ENCODE assay signal across 7 cellular contexts in the genomic region with DNA sequence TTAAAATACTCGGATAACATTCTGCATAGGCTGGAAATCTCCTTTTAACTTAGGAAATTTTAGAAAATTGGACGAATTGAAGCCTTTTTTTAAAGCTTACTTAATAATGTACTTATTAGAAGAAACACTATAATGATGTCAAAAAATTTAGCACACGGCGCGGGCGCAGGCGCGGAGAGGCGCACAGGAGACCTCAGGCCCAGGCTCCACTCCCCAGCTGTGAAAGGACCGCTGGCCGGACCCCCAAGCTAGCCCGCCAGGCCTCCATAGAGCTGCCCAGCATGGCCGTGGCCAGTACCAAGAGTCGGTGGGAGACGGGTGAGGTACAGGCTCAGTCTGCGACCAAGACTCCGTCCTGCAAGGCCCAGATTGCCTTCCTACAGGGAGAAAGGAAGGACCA.
DNase-seq lines count a peak whose midpoint lies in the region; ATAC-seq and TF ChIP-seq lines count a peak whose summit lies in the region.
"Not testable (repeated sequence)": the region's sequence is repeated elsewhere in the genome, so short reads cannot be mapped to it uniquely, and the experiment has no call there.

No MANE protein-coding gene starts in this region.

- ATAC-seq in activated T-cell treated with anti-CD3 and anti-CD28 coated beads, Interleukin-2, amount 50 U/mL, for 4 hours; activated naive CD8-positive, alpha-beta T cell treated with anti-CD3 and anti-CD28 coated beads, Interleukin-2, amount 10 ng/mL, durations not matched to agents 7 days and 5 days (ENCODE audit: low read depth): not testable (repeated sequence)

- not testable (repeated sequence) for H3K79me2 ChIP-seq in Karpas-422 (ENCODE audit: low read length)

- CTCF ChIA-PET in CD4-positive, alpha-beta memory T cell (lab: Charles Lee; ENCODE audit: partially characterized antibody), result interaction anchor here (1.1 to 1.9 kb wide), 4 partner anchors 12 to 22 kb away, joined by 4 to 7 read pairs (median 5); no protein-coding TSS in a partner anchor

- not testable (repeated sequence) for H3K9ac ChIP-seq in Karpas-422 (ENCODE audit: low read length)

- peaks cover 4 to 12% (median 7%) of the 10 kb centered on the region in 4 donors for H3K4me1 Mint-ChIP-seq in CD4-positive, alpha-beta memory T cell
- peaks cover 11% of the 10 kb centered on the region for H3K4me1 Mint-ChIP-seq in T-helper 2 cell treated with Interferon-gamma antibody and Interleukin-4, amounts not matched to agents 5 μg/mL and 100 μg/mL, for 36 hours (ENCODE audit: low read depth)
- H3K4me1 Mint-ChIP-seq in activated T-cell treated with anti-CD3 and anti-CD28 coated beads, Interleukin-2, amount 50 U/mL, for 4 hours (ENCODE audit: low read depth); activated naive CD8-positive, alpha-beta T cell treated with anti-CD3 and anti-CD28 coated beads, Interleukin-2, amount 10 ng/mL, durations not matched to agents 7 days and 5 days; endothelial cell (ENCODE audit: unreplicated experiment); nephron: not testable (repeated sequence)

- not testable (repeated sequence) for DNase-seq in CD4-positive, alpha-beta memory T cell; Karpas-422; T-helper 2 cell treated with Interferon-gamma antibody and Interleukin-4, amounts not matched to agents 5 μg/mL and 100 μg/mL, for 36 hours (ENCODE audit: low spot score); activated T-cell treated with anti-CD3 and anti-CD28 coated beads, Interleukin-2, amount 50 U/mL, for 4 hours; activated naive CD8-positive, alpha-beta T cell treated with anti-CD3 and anti-CD28 coated beads, Interleukin-2, amount 10 ng/mL, durations not matched to agents 7 days and 5 days; endothelial cell (ENCODE audit: low spot score)

- not testable (repeated sequence) for H3K9me3 Mint-ChIP-seq in CD4-positive, alpha-beta memory T cell; T-helper 2 cell treated with Interferon-gamma antibody and Interleukin-4, amounts not matched to agents 5 μg/mL and 100 μg/mL, for 36 hours; activated T-cell treated with anti-CD3 and anti-CD28 coated beads, Interleukin-2, amount 50 U/mL, for 4 hours; activated naive CD8-positive, alpha-beta T cell treated with anti-CD3 and anti-CD28 coated beads, Interleukin-2, amount 10 ng/mL, durations not matched to agents 7 days and 5 days; endothelial cell (ENCODE audit: unreplicated experiment); nephron

- peak overlapping the region; percentile 73 for H3K4me2 ChIP-seq in Karpas-422 (ENCODE audit: low read depth, low read length, poor library complexity, severe bottlenecking)

- peaks cover 10 to 35% of the 10 kb centered on the region in 2 donors for H3K27me3 Mint-ChIP-seq in CD4-positive, alpha-beta memory T cell
- H3K27me3 Mint-ChIP-seq in T-helper 2 cell treated with Interferon-gamma antibody and Interleukin-4, amounts not matched to agents 5 μg/mL and 100 μg/mL, for 36 hours (ENCODE audit: low read depth), result peaks cover 39% of the 10 kb centered on the region
- peaks cover 36% of the 10 kb centered on the region for H3K27me3 Mint-ChIP-seq in activated T-cell treated with anti-CD3 and anti-CD28 coated beads, Interleukin-2, amount 50 U/mL, for 4 hours (ENCODE audit: low read depth)
- peaks cover 59% of the 10 kb centered on the region for H3K27me3 Mint-ChIP-seq in activated naive CD8-positive, alpha-beta T cell treated with anti-CD3 and anti-CD28 coated beads, Interleukin-2, amount 10 ng/mL, durations not matched to agents 7 days and 5 days
- H3K27me3 Mint-ChIP-seq in endothelial cell (ENCODE audit: unreplicated experiment) (peaks cover 16% of the 10 kb centered on the region), nephron (ENCODE audit: low read depth) (peaks cover 78% of the 10 kb centered on the region)

- not testable (repeated sequence) for TF ChIP-seq CTCF in endothelial cell (IDR thresholded peaks at IDR 0.05; ENCODE audit: unreplicated experiment); nephron (IDR thresholded peaks at IDR 0.05; ENCODE audit: unreplicated experiment in 3 of 3)

- H3K27ac Mint-ChIP-seq in CD4-positive, alpha-beta memory T cell; activated naive CD8-positive, alpha-beta T cell treated with anti-CD3 and anti-CD28 coated beads, Interleukin-2, amount 10 ng/mL, durations not matched to agents 7 days and 5 days; endothelial cell (ENCODE audit: unreplicated experiment); nephron: not testable (repeated sequence)
- H3K27ac Mint-ChIP-seq in T-helper 2 cell treated with Interferon-gamma antibody and Interleukin-4, amounts not matched to agents 5 μg/mL and 100 μg/mL, for 36 hours, result peak overlapping the region; percentile 90

- not testable (repeated sequence) for H4K20me1 ChIP-seq in Karpas-422 (ENCODE audit: insufficient read depth, low read depth, low read length)

- H3K27ac ChIP-seq in CD4-positive, alpha-beta memory T cell (ENCODE audit: low read depth, low read length); Karpas-422 (ENCODE audit: low read length): not testable (repeated sequence)

- not testable (repeated sequence) for H3K36me3 ChIP-seq in CD4-positive, alpha-beta memory T cell (ENCODE audit: insufficient read depth, low read length); Karpas-422 (ENCODE audit: insufficient read depth, low read length)

- peak overlapping the region in 7 of 8 donors; percentile 17 to 84 (median 66) for H3K4me3 Mint-ChIP-seq in CD4-positive, alpha-beta memory T cell
- H3K4me3 Mint-ChIP-seq in T-helper 2 cell treated with Interferon-gamma antibody and Interleukin-4, amounts not matched to agents 5 μg/mL and 100 μg/mL, for 36 hours, result peak overlapping the region; percentile 80
- peak overlapping the region; percentile 42 for H3K4me3 Mint-ChIP-seq in activated T-cell treated with anti-CD3 and anti-CD28 coated beads, Interleukin-2, amount 50 U/mL, for 4 hours
- H3K4me3 Mint-ChIP-seq in activated naive CD8-positive, alpha-beta T cell treated with anti-CD3 and anti-CD28 coated beads, Interleukin-2, amount 10 ng/mL, durations not matched to agents 7 days and 5 days, result peak overlapping the region; percentile 75
- H3K4me3 Mint-ChIP-seq in endothelial cell (ENCODE audit: unreplicated experiment) (peak overlapping the region; percentile 80), nephron (peak overlapping the region; percentile 76 to 86 (median 83))

- intact Hi-C loops in CD4-positive, alpha-beta memory T cell (cut with micrococcal nuclease), result not testable (repeated sequence)

- POLR2A ChIA-PET in CD4-positive, alpha-beta memory T cell (lab: Charles Lee; ENCODE audit: partially characterized antibody); activated naive CD8-positive, alpha-beta T cell treated with anti-CD3 and anti-CD28 coated beads, Interleukin-2, amount 10 ng/mL, durations not matched to agents 7 days and 5 days (lab: Charles Lee): not testable (repeated sequence)

- H3K9me3 ChIP-seq in CD4-positive, alpha-beta memory T cell (ENCODE audit: control insufficient read depth in 1 of 2, low read length in 2 of 2); Karpas-422 (ENCODE audit: low read length): not testable (repeated sequence)

- not testable (repeated sequence) for H3K4me3 ChIP-seq in CD4-positive, alpha-beta memory T cell (ENCODE audit: low read length in 2 of 2); Karpas-422 (ENCODE audit: low read length)

- H3K36me3 Mint-ChIP-seq in CD4-positive, alpha-beta memory T cell; T-helper 2 cell treated with Interferon-gamma antibody and Interleukin-4, amounts not matched to agents 5 μg/mL and 100 μg/mL, for 36 hours (ENCODE audit: low read depth); activated T-cell treated with anti-CD3 and anti-CD28 coated beads, Interleukin-2, amount 50 U/mL, for 4 hours (ENCODE audit: insufficient read depth); activated naive CD8-positive, alpha-beta T cell treated with anti-CD3 and anti-CD28 coated beads, Interleukin-2, amount 10 ng/mL, durations not matched to agents 7 days and 5 days; endothelial cell (ENCODE audit: low read depth, unreplicated experiment); nephron (ENCODE audit: low read depth): not testable (repeated sequence)

- not testable (repeated sequence) for H3K9me2 ChIP-seq in Karpas-422 (replicated peaks; ENCODE audit: insufficient read depth, low read length)

- H2AFZ ChIP-seq in Karpas-422 (ENCODE audit: low read length), result not testable (repeated sequence)

- H3K4me1 ChIP-seq in CD4-positive, alpha-beta memory T cell (ENCODE audit: insufficient read depth, low read length), result not testable (repeated sequence)
- peaks cover 11% of the 10 kb centered on the region for H3K4me1 ChIP-seq in Karpas-422 (ENCODE audit: low read length)

- H3K27me3 ChIP-seq in CD4-positive, alpha-beta memory T cell (ENCODE audit: insufficient read depth, low read length); Karpas-422 (ENCODE audit: low read length): not testable (repeated sequence)
